ENCODE assay signal across 21 cellular contexts in genomic region chr19:8532170-8532569, GRCh38. TPM values are rescaled to one million over a fixed set of nuclear protein-coding genes. Genes with fewer than 3 reads are reported as not detected.
A peak's percentile ranks its signal among the peaks of the same experiment; 100 is the strongest.
DNase-seq lines count a peak whose midpoint lies in the region; ATAC-seq lines count a peak whose summit lies in the region.
"Had no signal": no experiment of that assay in that cellular context is flagged by ENCODE, and none has a peak within 500 bp of the region (broad histone marks: within the 10 kb centered on the region; RNA-seq: fewer than 3 reads in every experiment).

No MANE protein-coding gene starts in this region.

- ATAC-seq in activated CD8-positive, alpha-beta memory T cell treated with anti-CD3 and anti-CD28 coated beads, Interleukin-2, amount 10 ng/mL, durations not matched to agents 7 days and 5 days, result no peak
- ATAC-seq in activated T-helper 17 cell treated with anti-CD3 and anti-CD28 coated beads, Interleukin-2, amount 50 U/mL, for 72 hours (replicated peaks), result no peak
- ATAC-seq in natural killer cell treated with Interleukin-12 subunit alpha and Interleukin-12 subunit beta and Interleukin-15 and Interleukin-18, amount 100 ng/mL, for 72 hours, result no peak
- ATAC-seq in HG02623 (IDR thresholded peaks at IDR 0.05; ENCODE audit: unreplicated experiment), result no peak

- peak overlapping the region; percentile 50 for H3K27ac Mint-ChIP-seq in activated CD8-positive, alpha-beta memory T cell treated with anti-CD3 and anti-CD28 coated beads, Interleukin-2, amount 10 ng/mL, durations not matched to agents 7 days and 5 days
- H3K27ac Mint-ChIP-seq in activated T-helper 17 cell treated with anti-CD3 and anti-CD28 coated beads, Interleukin-2, amount 50 U/mL, for 72 hours, result peak overlapping the region; percentile 67
- H3K27ac Mint-ChIP-seq in natural killer cell treated with Interleukin-12 subunit alpha and Interleukin-12 subunit beta and Interleukin-15 and Interleukin-18, amount 100 ng/mL, for 72 hours, result peak overlapping the region; percentile 47 to 67

- H3K4me1 Mint-ChIP-seq in activated CD8-positive, alpha-beta memory T cell treated with anti-CD3 and anti-CD28 coated beads, Interleukin-2, amount 10 ng/mL, durations not matched to agents 7 days and 5 days, result no peaks in the 10 kb centered on the region
- H3K4me1 Mint-ChIP-seq in activated T-helper 17 cell treated with anti-CD3 and anti-CD28 coated beads, Interleukin-2, amount 50 U/mL, for 72 hours, result peaks cover 5% of the 10 kb centered on the region
- H3K4me1 Mint-ChIP-seq in natural killer cell treated with Interleukin-12 subunit alpha and Interleukin-12 subunit beta and Interleukin-15 and Interleukin-18, amount 100 ng/mL, for 72 hours (ENCODE audit: low read depth in 2 of 2), result peaks cover 11 to 20% of the 10 kb centered on the region in 2 donors

- H3K27me3 Mint-ChIP-seq in activated CD8-positive, alpha-beta memory T cell treated with anti-CD3 and anti-CD28 coated beads, Interleukin-2, amount 10 ng/mL, durations not matched to agents 7 days and 5 days, result no peaks in the 10 kb centered on the region
- no peaks in the 10 kb centered on the region for H3K27me3 Mint-ChIP-seq in activated T-helper 17 cell treated with anti-CD3 and anti-CD28 coated beads, Interleukin-2, amount 50 U/mL, for 72 hours
- no peaks in the 10 kb centered on the region for H3K27me3 Mint-ChIP-seq in natural killer cell treated with Interleukin-12 subunit alpha and Interleukin-12 subunit beta and Interleukin-15 and Interleukin-18, amount 100 ng/mL, for 72 hours
- H3K27me3 Mint-ChIP-seq: IgD-negative memory B cell had no signal

- DNase-seq in activated CD8-positive, alpha-beta memory T cell treated with anti-CD3 and anti-CD28 coated beads, Interleukin-2, amount 10 ng/mL, durations not matched to agents 7 days and 5 days, result no peak
- DNase-seq in activated CD8-positive, alpha-beta memory T cell treated with anti-CD3 and anti-CD28 coated beads, Interleukin-2, amount 50 U/mL, for 4 hours, result no peak
- DNase-seq in natural killer cell treated with Interleukin-12 subunit alpha and Interleukin-12 subunit beta and Interleukin-15 and Interleukin-18, amount 100 ng/mL, for 72 hours (ENCODE audit: low spot score), result no peak
- no peak for DNase-seq in germinal center (ENCODE audit: low spot score)
- no peak for DNase-seq in Ammon's horn (ENCODE audit: low spot score)
- DNase-seq: 8988T, AML-193, DMS79, GOT3, HCEC 1CT, MV-4-11, NCI-H1105 treated with DMSO at 0.1 percent for 48 hours, NCI-H2081 treated with DMSO at 0.1 percent for 48 hours, NCI-H2171 treated with DMSO at 0.1 percent for 48 hours, NCI-H524 treated with DMSO at 0.1 percent for 48 hours, Right ventricle myocardium superior had no signal

- peaks cover 65% of the 10 kb centered on the region for H3K36me3 Mint-ChIP-seq in activated CD8-positive, alpha-beta memory T cell treated with anti-CD3 and anti-CD28 coated beads, Interleukin-2, amount 10 ng/mL, durations not matched to agents 7 days and 5 days
- H3K36me3 Mint-ChIP-seq in activated T-helper 17 cell treated with anti-CD3 and anti-CD28 coated beads, Interleukin-2, amount 50 U/mL, for 72 hours (ENCODE audit: low read depth), result peaks cover 70% of the 10 kb centered on the region
- peaks cover 31% of the 10 kb centered on the region for H3K36me3 Mint-ChIP-seq in natural killer cell treated with Interleukin-12 subunit alpha and Interleukin-12 subunit beta and Interleukin-15 and Interleukin-18, amount 100 ng/mL, for 72 hours

- no peak overlapping the region for H3K4me3 Mint-ChIP-seq in activated CD8-positive, alpha-beta memory T cell treated with anti-CD3 and anti-CD28 coated beads, Interleukin-2, amount 10 ng/mL, durations not matched to agents 7 days and 5 days
- no peak overlapping the region for H3K4me3 Mint-ChIP-seq in activated T-helper 17 cell treated with anti-CD3 and anti-CD28 coated beads, Interleukin-2, amount 50 U/mL, for 72 hours
- no peak overlapping the region for H3K4me3 Mint-ChIP-seq in natural killer cell treated with Interleukin-12 subunit alpha and Interleukin-12 subunit beta and Interleukin-15 and Interleukin-18, amount 100 ng/mL, for 72 hours
- H3K4me3 Mint-ChIP-seq: IgD-negative memory B cell had no signal

- CTCF ChIA-PET in activated CD8-positive, alpha-beta memory T cell treated with anti-CD3 and anti-CD28 coated beads, Interleukin-2, amount 10 ng/mL, durations not matched to agents 7 days and 5 days (lab: Charles Lee), result interaction anchor here (0.5 to 1.4 kb wide), 2 partner anchors 8 to 47 kb away, joined by 4 read pairs; no protein-coding TSS in a partner anchor

- no peaks in the 10 kb centered on the region for H3K9me3 Mint-ChIP-seq in activated CD8-positive, alpha-beta memory T cell treated with anti-CD3 and anti-CD28 coated beads, Interleukin-2, amount 10 ng/mL, durations not matched to agents 7 days and 5 days (ENCODE audit: low read depth)
- no peaks in the 10 kb centered on the region for H3K9me3 Mint-ChIP-seq in activated T-helper 17 cell treated with anti-CD3 and anti-CD28 coated beads, Interleukin-2, amount 50 U/mL, for 72 hours
- no peaks in the 10 kb centered on the region for H3K9me3 Mint-ChIP-seq in natural killer cell treated with Interleukin-12 subunit alpha and Interleukin-12 subunit beta and Interleukin-15 and Interleukin-18, amount 100 ng/mL, for 72 hours
- H3K9me3 Mint-ChIP-seq: IgD-negative memory B cell had no signal

RNA-seq across cellular contexts. Expression of gene ZNF414, which starts 18.2 kb away (rescaled TPM):
- total RNA-seq in activated CD8-positive, alpha-beta memory T cell treated with anti-CD3 and anti-CD28 coated beads, Interleukin-2, amount 10 ng/mL, durations not matched to agents 7 days and 5 days, result 10 to 100 TPM; 23.8 to 38.5 TPM
- 10 to 100 TPM; 18.4 to 19.1 TPM for total RNA-seq in activated T-helper 17 cell treated with anti-CD3 and anti-CD28 coated beads, Interleukin-2, amount 50 U/mL, for 72 hours
- total RNA-seq in natural killer cell treated with Interleukin-12 subunit alpha and Interleukin-12 subunit beta and Interleukin-15 and Interleukin-18, amount 100 ng/mL, for 72 hours, result 10 to 100 TPM; 15.5 to 16.8 TPM

RNA-seq across cellular contexts. Expression of gene PRAM1, which starts 29.7 kb away (rescaled TPM):
- total RNA-seq in activated CD8-positive, alpha-beta memory T cell treated with anti-CD3 and anti-CD28 coated beads, Interleukin-2, amount 10 ng/mL, durations not matched to agents 7 days and 5 days, result 1 to 10 TPM in 1 of 2 experiments, under 1 TPM in 1; 0.59 to 1.4 TPM
- 1 to 10 TPM; 1.1 to 2.9 TPM for total RNA-seq in activated T-helper 17 cell treated with anti-CD3 and anti-CD28 coated beads, Interleukin-2, amount 50 U/mL, for 72 hours
- 1 to 10 TPM; 1.5 to 2.0 TPM for total RNA-seq in natural killer cell treated with Interleukin-12 subunit alpha and Interleukin-12 subunit beta and Interleukin-15 and Interleukin-18, amount 100 ng/mL, for 72 hours
- total RNA-seq: RPMI7951, SK-MEL-5 had no signal

RNA-seq across cellular contexts. Expression of gene MYO1F, which starts 45.1 kb away (rescaled TPM):
- total RNA-seq in activated CD8-positive, alpha-beta memory T cell treated with anti-CD3 and anti-CD28 coated beads, Interleukin-2, amount 10 ng/mL, durations not matched to agents 7 days and 5 days, result 100 to 1,000 TPM; 250 to 441 TPM
- 100 to 1,000 TPM in 1 of 2 donors, 10 to 100 TPM in 1; 68.7 to 134 TPM for total RNA-seq in activated T-helper 17 cell treated with anti-CD3 and anti-CD28 coated beads, Interleukin-2, amount 50 U/mL, for 72 hours
- 100 to 1,000 TPM; 216 to 232 TPM for total RNA-seq in natural killer cell treated with Interleukin-12 subunit alpha and Interleukin-12 subunit beta and Interleukin-15 and Interleukin-18, amount 100 ng/mL, for 72 hours
